Comparison of ENCODE assay signal across 1 cellular context in genomic region chr11:714436-714835, GRCh38.
TF ChIP-seq lines count a peak whose summit lies in the region.

No MANE protein-coding gene starts in this region.

TF ChIP-seq in HepG2, 621 proteins besides CTCF, POLR2A, EP300 and RAD21:
- TF ChIP-seq ZNF75D (CRISPR knock-in tag; IDR thresholded peaks at IDR 0.05; ENCODE audit: borderline replicate concordance) (no peak), CAMTA2 (CRISPR knock-in tag; IDR thresholded peaks at IDR 0.05; ENCODE audit: borderline replicate concordance) (no peak), SP4 (CRISPR knock-in tag; IDR thresholded peaks at IDR 0.05) (no peak), ZNF329 (CRISPR knock-in tag; IDR thresholded peaks at IDR 0.05; ENCODE audit: low read depth) (no peak), YEATS4 (CRISPR knock-in tag; IDR thresholded peaks at IDR 0.05; ENCODE audit: borderline replicate concordance) (no peak)
TF ChIP-seq in HepG2: peak in this region for 0.
